In genomic region chr21:36156339-36156814, GRCh38 we compare ENCODE assay signal across 8 cellular contexts. TPM values are rescaled to one million over a fixed set of nuclear protein-coding genes. Genes with fewer than 3 reads are reported as not detected.
A peak's percentile ranks its signal among the peaks of the same experiment; 100 is the strongest.
DNase-seq lines count a peak whose midpoint lies in the region; ATAC-seq and TF ChIP-seq lines count a peak whose summit lies in the region.

No MANE protein-coding gene starts in this region.

- ATAC-seq in GM19351 (IDR thresholded peaks at IDR 0.05; ENCODE audit: unreplicated experiment) = peak; percentile 78
- peak; percentile 75 for ATAC-seq in HG03469 (IDR thresholded peaks at IDR 0.05; ENCODE audit: unreplicated experiment)
- ATAC-seq in left colon = peak; percentile 76

- H3K4me1 ChIP-seq in BE2C (peaks cover 5% of the 10 kb centered on the region), colonic mucosa (peaks cover 8% of the 10 kb centered on the region)

- H3K27me3 ChIP-seq in BE2C = peaks cover 17% of the 10 kb centered on the region
- no peaks in the 10 kb centered on the region for H3K27me3 ChIP-seq in colonic mucosa

- peak overlapping the region in 1 of 2 donors; percentile 97 for H3K9ac ChIP-seq in colonic mucosa (ENCODE audit: low read depth in 2 of 2, low read length in 2 of 2)

- DNase-seq in BE2C = peak; percentile 99
- DNase-seq in NCI-H524 treated with DMSO at 0.1 percent for 48 hours (lab: John Stamatoyannopoulos, UW) = peak; percentile 81
- DNase-seq in activated CD4-positive, alpha-beta T cell treated with anti-CD3 and anti-CD28 coated beads for 48 hours = peak; percentile 100
- DNase-seq in colonic mucosa = peak; percentile 100
- DNase-seq in left colon = peak; percentile 99 to 100
- DNase-seq in stimulated activated CD4-positive, alpha-beta T cell treated with anti-CD3 and anti-CD28 coated beads, Interleukin-1b, Interleukin-23, amount 100 ng/mL, for 24 hours (ENCODE audit: low read depth in 4 of 4, low spot score in 1 of 4) = peak; percentile 100

- H3K9me3 ChIP-seq in BE2C = no peaks in the 10 kb centered on the region
- H3K9me3 ChIP-seq in colonic mucosa = no peaks in the 10 kb centered on the region

- H3K27ac ChIP-seq in colonic mucosa = peak overlapping the region; percentile 94

- H3K4me3 ChIP-seq in BE2C (ENCODE audit: low read depth, low read length) = peak overlapping the region; percentile 59
- peak overlapping the region; percentile 98 for H3K4me3 ChIP-seq in colonic mucosa

- H3K36me3 ChIP-seq in BE2C (no peaks in the 10 kb centered on the region), colonic mucosa (no peaks in the 10 kb centered on the region)

- TF ChIP-seq CTCF in BE2C (IDR thresholded peaks at IDR 0.05; ENCODE audit: low read depth, low read length) (no peak), colonic mucosa (IDR thresholded peaks at IDR 0.05) (no peak)

- intact Hi-C loops in colonic mucosa (cut with DNase I) (no loop called here), left colon (cut with DNase I, micrococcal nuclease) (no loop called here)

RNA-seq across cellular contexts. Expression of gene DOP1B, which starts 0.2 kb away (rescaled TPM):
- polyA plus RNA-seq in BE2C (2012; ENCODE audit: insufficient read depth, insufficient read length, low read depth) = 0.32 TPM
- 10 to 100 TPM; 72.5 to 78.8 TPM for total RNA-seq in colonic mucosa
- 10 to 100 TPM; 68.8 to 89.7 TPM for total RNA-seq in left colon

RNA-seq across cellular contexts. Expression of gene CBR3, which starts 21.5 kb away (rescaled TPM):
- polyA plus RNA-seq in BE2C (2012; ENCODE audit: insufficient read depth, insufficient read length, low read depth) = not detected
- total RNA-seq in colonic mucosa (1 to 10 TPM; 2.2 TPM), left colon (1 to 10 TPM; 1.3 to 2.2 TPM)

Comparison
In these comparisons a context has a peak if more than half of its experiments do, and no peak if none do; other contexts are left out.
1. Peak in every context shown above with its lines: DNase-seq, ATAC-seq, H3K4me3 ChIP-seq and H3K27ac ChIP-seq.